Comparison of ENCODE assay signal across 8 cellular contexts in the genomic region with DNA sequence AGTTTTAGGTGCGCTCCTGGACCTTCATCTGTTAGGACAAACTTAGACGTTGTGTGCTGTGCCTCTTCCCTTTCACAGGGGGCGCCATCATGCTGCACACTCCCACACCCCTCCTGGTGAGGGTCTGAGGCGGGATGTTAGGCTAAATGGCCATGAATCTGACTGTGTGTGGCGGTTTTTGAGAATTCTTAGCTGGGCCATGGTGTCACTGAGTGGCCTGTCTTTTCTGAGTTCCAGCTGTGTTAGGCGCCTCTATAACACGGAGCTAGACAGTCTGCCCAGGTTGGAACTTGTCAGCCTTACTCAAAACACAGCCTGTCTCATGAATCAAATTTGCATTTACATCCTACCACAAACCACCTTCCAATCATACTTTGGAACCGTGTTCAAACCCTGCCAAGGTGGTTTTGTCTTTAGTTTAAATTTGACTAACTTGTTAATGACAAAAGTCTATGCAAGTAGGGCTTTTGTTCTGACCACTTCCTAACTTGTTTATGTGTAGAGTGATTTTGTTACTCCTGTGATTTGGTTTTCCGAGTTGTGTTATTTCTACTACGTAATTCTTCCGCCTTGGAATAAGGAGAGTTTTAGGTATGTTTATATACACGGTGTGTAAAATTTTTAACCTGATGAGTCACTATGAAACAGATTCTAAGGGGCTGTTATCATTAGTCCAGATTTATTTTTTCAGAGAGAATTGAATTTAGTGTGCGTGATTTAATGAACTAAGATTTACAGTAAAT. TPM values are rescaled to one million over a fixed set of nuclear protein-coding genes. Genes with fewer than 3 reads are reported as not detected.
DNase-seq lines count a peak whose midpoint lies in the region; ATAC-seq, FAIRE-seq and TF ChIP-seq lines count a peak whose summit lies in the region.

No MANE protein-coding gene starts in this region.

- peak; percentile 67 for FAIRE-seq in GM12892 (lab: Jason Lieb, UNC)

- H3K9me3 Mint-ChIP-seq in activated T-cell treated with anti-CD3 and anti-CD28 coated beads, Interleukin-2, amount 50 U/mL, for 72 hours: no peaks in the 10 kb centered on the region

- H3K4me1 Mint-ChIP-seq in activated T-cell treated with anti-CD3 and anti-CD28 coated beads, Interleukin-2, amount 50 U/mL, for 72 hours (ENCODE audit: low read depth): peaks cover 65% of the 10 kb centered on the region

- TF ChIP-seq POLR2A in GM12892 (IDR thresholded peaks at IDR 0.05; ENCODE audit: low read depth, low read length) (no peak), lower leg skin (IDR thresholded peaks at IDR 0.05) (no peak)

- peaks cover 0 to 5% of the 10 kb centered on the region in 2 donors for H3K36me3 Mint-ChIP-seq in activated T-cell treated with anti-CD3 and anti-CD28 coated beads, Interleukin-2, amount 50 U/mL, for 72 hours (ENCODE audit: insufficient read depth in 2 of 2)

- H3K9me3 ChIP-seq in thymus (ENCODE audit: control insufficient read depth): no peaks in the 10 kb centered on the region

- peaks cover 4% of the 10 kb centered on the region for H3K36me3 ChIP-seq in thymus (ENCODE audit: control insufficient read depth, insufficient read depth)

- no peak overlapping the region for H3K4me3 ChIP-seq in Jurkat, Clone E6-1 (ENCODE audit: low read length)
- no peak overlapping the region for H3K4me3 ChIP-seq in thymus (ENCODE audit: low read length)
- no peak overlapping the region for H3K4me3 ChIP-seq in lower leg skin (ENCODE audit: low read depth, poor library complexity, severe bottlenecking)

- peaks cover 25% of the 10 kb centered on the region for H3K4me1 ChIP-seq in thymus (ENCODE audit: control insufficient read depth, insufficient read depth, low read length)

- TF ChIP-seq CTCF in lower leg skin (IDR thresholded peaks at IDR 0.05): no peak

- DNase-seq in GM12892 (ENCODE audit: insufficient read length) (no peak), iPS-NIHi7 (ENCODE audit: extremely low spot score) (peak; percentile 79), NCI-H1092 treated with DMSO at 0.1 percent for 48 hours (lab: John Stamatoyannopoulos, UW) (no peak), lower leg skin (ENCODE audit: low spot score in 2 of 2) (no peak)
- DNase-seq in Jurkat, Clone E6-1 (ENCODE audit: low read depth, low spot score): peak; percentile 65
- DNase-seq in activated T-cell treated with anti-CD3 and anti-CD28 coated beads, Interleukin-2, amount 50 U/mL, for 72 hours: peak; percentile 70 to 71

- peak overlapping the region; percentile 66 for H3K27ac Mint-ChIP-seq in activated T-cell treated with anti-CD3 and anti-CD28 coated beads, Interleukin-2, amount 50 U/mL, for 72 hours

- peak overlapping the region; percentile 78 to 80 for H3K4me3 Mint-ChIP-seq in activated T-cell treated with anti-CD3 and anti-CD28 coated beads, Interleukin-2, amount 50 U/mL, for 72 hours

- no peaks in the 10 kb centered on the region for H3K27me3 ChIP-seq in thymus (ENCODE audit: control insufficient read depth, insufficient read depth)

- peak overlapping the region; percentile 31 for H3K27ac ChIP-seq in thymus (ENCODE audit: low read depth)

- ATAC-seq in GM21737 (IDR thresholded peaks at IDR 0.05; ENCODE audit: unreplicated experiment): peak; percentile 82
- ATAC-seq in activated T-cell treated with anti-CD3 and anti-CD28 coated beads, Interleukin-2, amount 50 U/mL, for 72 hours (replicated peaks in 1 of 2): peak; percentile 89 to 92

- peaks cover 13% of the 10 kb centered on the region for H3K27me3 Mint-ChIP-seq in activated T-cell treated with anti-CD3 and anti-CD28 coated beads, Interleukin-2, amount 50 U/mL, for 72 hours (ENCODE audit: low read depth)

- intact Hi-C loops in lower leg skin (cut with DNase I; ENCODE audit: low total_unique reads): no loop called here

- 77% methylated on average over 13 of the region's 13 CpGs for WGBS in thymus
- WGBS in lower leg skin, 2 donors: 53 to 61% methylated on average over 13 of the region's 13 CpGs

RNA-seq across cellular contexts. Expression of a gene that starts 19.6 kb away (rescaled TPM):
- polyA plus RNA-seq in GM12892 (2012; ENCODE audit: missing spikeins): 0.42 TPM
- polyA plus RNA-seq in Jurkat, Clone E6-1 (2012; ENCODE audit: insufficient read depth, insufficient read length): 16.4 TPM
- total RNA-seq in activated T-cell treated with anti-CD3 and anti-CD28 coated beads, Interleukin-2, amount 50 U/mL, for 72 hours: 1 to 10 TPM; 7.2 to 8.4 TPM
- polyA plus RNA-seq in thymus: 9.9 TPM
- 10 to 100 TPM; 67.4 to 87.0 (median 80.5) TPM for total RNA-seq in lower leg skin

RNA-seq across cellular contexts. Expression of a gene that starts 35.7 kb away (rescaled TPM):
- 0.57 TPM for polyA plus RNA-seq in GM12892 (2012; ENCODE audit: missing spikeins)
- polyA plus RNA-seq in Jurkat, Clone E6-1 (2012; ENCODE audit: insufficient read depth, insufficient read length): 18.4 TPM
- total RNA-seq in activated T-cell treated with anti-CD3 and anti-CD28 coated beads, Interleukin-2, amount 50 U/mL, for 72 hours: 10 to 100 TPM; 10.0 to 11.1 TPM
- 47.4 TPM for polyA plus RNA-seq in thymus
- 10 to 100 TPM; 14.6 to 34.2 (median 25.9) TPM for total RNA-seq in lower leg skin

Comparison
In these comparisons a context has a peak if more than half of its experiments do, and no peak if none do; other contexts are left out.
1. DNase-seq: peak in Jurkat, Clone E6-1 (single experiment), activated T-cell treated with anti-CD3 and anti-CD28 coated beads, Interleukin-2, amount 50 U/mL, for 72 hours (2 of 2) and iPS-NIHi7 (single experiment); none in GM12892 (single experiment), NCI-H1092 treated with DMSO at 0.1 percent for 48 hours (single experiment) and lower leg skin (0 of 2).
2. RNA of a gene that starts 19.6 kb away (total RNA-seq): 67.4 to 87.0 TPM in lower leg skin; 7.2 to 8.4 TPM in activated T-cell treated with anti-CD3 and anti-CD28 coated beads, Interleukin-2, amount 50 U/mL, for 72 hours; every median in the first group is over 4 times any median in the second.